ENCODE assay signal across 34 cellular contexts in the genomic region with DNA sequence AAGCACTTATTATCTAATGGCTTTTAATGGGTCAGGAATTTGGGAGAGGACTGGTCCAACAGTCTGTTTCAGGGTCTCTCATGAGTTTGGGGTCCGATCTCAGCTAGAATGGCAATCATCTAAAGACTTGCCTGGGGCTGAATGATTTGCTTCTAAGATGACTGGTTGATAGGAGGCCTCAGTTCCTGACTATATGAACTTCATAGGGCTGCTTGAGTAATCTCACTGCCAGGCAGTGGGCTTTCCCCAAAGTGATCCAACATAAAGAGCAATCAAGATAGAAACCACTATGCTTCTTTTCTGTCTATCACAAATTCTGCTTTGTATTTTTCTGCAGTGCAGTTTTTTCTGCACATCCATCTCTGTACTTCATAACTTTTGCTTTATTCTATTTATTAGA.
"Had no signal": no experiment of that assay in that cellular context is flagged by ENCODE, and none has a peak within 500 bp of the region (broad histone marks: within the 10 kb centered on the region; RNA-seq: fewer than 3 reads in every experiment).

No MANE protein-coding gene starts in this region.

- H3K27me3 Mint-ChIP-seq: activated naive CD4-positive, alpha-beta T cell treated with anti-CD3 and anti-CD28 coated beads, Interleukin-2, amount 10 ng/mL, durations not matched to agents 7 days and 5 days; activated naive CD8-positive, alpha-beta T cell; activated naive CD8-positive, alpha-beta T cell treated with anti-CD3 and anti-CD28 coated beads for 36 hours; activated naive CD8-positive, alpha-beta T cell treated with anti-CD3 and anti-CD28 coated beads, Interleukin-2, amount 10 ng/mL, durations not matched to agents 7 days and 5 days; activated naive CD8-positive, alpha-beta T cell treated with anti-CD3 and anti-CD28 coated beads, Interleukin-2, amount 50 U/mL, for 24 hours; activated T-cell treated with anti-CD3 and anti-CD28 coated beads, Interleukin-2, amount 50 U/mL, for 24 hours; brain; central memory CD8-positive, alpha-beta T cell had no signal

- H3K9me3 Mint-ChIP-seq: activated naive CD4-positive, alpha-beta T cell treated with anti-CD3 and anti-CD28 coated beads, Interleukin-2, amount 10 ng/mL, durations not matched to agents 7 days and 5 days; activated naive CD4-positive, alpha-beta T cell treated with anti-CD3 and anti-CD28 coated beads, Interleukin-2, amount 50 U/mL, for 72 hours; activated naive CD8-positive, alpha-beta T cell treated with anti-CD3 and anti-CD28 coated beads for 36 hours; activated naive CD8-positive, alpha-beta T cell treated with anti-CD3 and anti-CD28 coated beads, Interleukin-2, amount 10 ng/mL, durations not matched to agents 7 days and 5 days; activated T-cell treated with anti-CD3 and anti-CD28 coated beads, Interleukin-2, amount 50 U/mL, for 24 hours; activated T-cell treated with anti-CD3 and anti-CD28 coated beads, Interleukin-2, amount 50 U/mL, for 4 hours; activated T-cell treated with anti-CD3 and anti-CD28 coated beads, Interleukin-2, amount 50 U/mL, for 72 hours; activated T-helper 1 cell treated with anti-CD3 and anti-CD28 coated beads, Interleukin-12 subunit alpha, Interleukin-12 subunit beta, Interleukin-2, Interleukin-4 antibody, amounts not matched to agents 30 ng/mL and 10 ng/mL and 1 ng/mL, durations not matched to agents 14 hours and 24 hours and 36 hours; activated T-helper 2 cell treated with anti-CD3 and anti-CD28 coated beads, Interferon-gamma antibody, Interleukin-2, Interleukin-4, amounts not matched to agents 10 μg/mL and 5 μg/mL and 100 μg/mL, durations not matched to agents 14 hours and 24 hours and 36 hours; brain had no signal

- H3K4me1 Mint-ChIP-seq: activated naive CD4-positive, alpha-beta T cell treated with anti-CD3 and anti-CD28 coated beads, Interleukin-2, amount 10 ng/mL, durations not matched to agents 7 days and 5 days; activated naive CD4-positive, alpha-beta T cell treated with anti-CD3 and anti-CD28 coated beads, Interleukin-2, amount 50 U/mL, for 24 hours; activated naive CD8-positive, alpha-beta T cell treated with anti-CD3 and anti-CD28 coated beads for 36 hours; activated naive CD8-positive, alpha-beta T cell treated with anti-CD3 and anti-CD28 coated beads, Interleukin-2, amount 10 ng/mL, durations not matched to agents 7 days and 5 days; activated naive CD8-positive, alpha-beta T cell treated with anti-CD3 and anti-CD28 coated beads, Interleukin-2, amount 50 U/mL, for 24 hours; brain; central memory CD8-positive, alpha-beta T cell had no signal

- ATAC-seq: activated naive CD4-positive, alpha-beta T cell treated with anti-CD3 and anti-CD28 coated beads, Interleukin-2, amount 50 U/mL, for 72 hours; activated naive CD8-positive, alpha-beta T cell treated with anti-CD3 and anti-CD28 coated beads, Interleukin-2, amount 50 U/mL, for 24 hours; activated T-cell treated with anti-CD3 and anti-CD28 coated beads, Interleukin-2, amount 50 U/mL, for 4 hours; body of pancreas had no signal

- H3K4me3 Mint-ChIP-seq: activated naive CD4-positive, alpha-beta T cell treated with anti-CD3 and anti-CD28 coated beads for 36 hours; activated naive CD4-positive, alpha-beta T cell treated with anti-CD3 and anti-CD28 coated beads, Interleukin-2, amount 10 ng/mL, durations not matched to agents 7 days and 5 days; activated naive CD4-positive, alpha-beta T cell treated with anti-CD3 and anti-CD28 coated beads, Interleukin-2, amount 50 U/mL, for 24 hours; activated naive CD8-positive, alpha-beta T cell; activated naive CD8-positive, alpha-beta T cell treated with anti-CD3 and anti-CD28 coated beads for 36 hours; activated naive CD8-positive, alpha-beta T cell treated with anti-CD3 and anti-CD28 coated beads, Interleukin-2, amount 10 ng/mL, durations not matched to agents 7 days and 5 days; activated naive CD8-positive, alpha-beta T cell treated with anti-CD3 and anti-CD28 coated beads, Interleukin-2, amount 50 U/mL, for 24 hours; activated T-cell treated with anti-CD3 and anti-CD28 coated beads, Interleukin-2, amount 50 U/mL, for 24 hours; activated T-cell treated with anti-CD3 and anti-CD28 coated beads, Interleukin-2, amount 50 U/mL, for 4 hours; activated T-cell treated with anti-CD3 and anti-CD28 coated beads, Interleukin-2, amount 50 U/mL, for 72 hours; activated T-helper 1 cell treated with anti-CD3 and anti-CD28 coated beads, Interleukin-12 subunit alpha, Interleukin-12 subunit beta, Interleukin-2, Interleukin-4 antibody, amounts not matched to agents 30 ng/mL and 10 ng/mL and 1 ng/mL, durations not matched to agents 14 hours and 24 hours and 36 hours; brain; central memory CD8-positive, alpha-beta T cell had no signal

- H3K36me3 Mint-ChIP-seq: activated naive CD4-positive, alpha-beta T cell treated with anti-CD3 and anti-CD28 coated beads, Interleukin-2, amount 10 ng/mL, durations not matched to agents 7 days and 5 days; activated naive CD4-positive, alpha-beta T cell treated with anti-CD3 and anti-CD28 coated beads, Interleukin-2, amount 50 U/mL, for 24 hours; activated naive CD4-positive, alpha-beta T cell treated with anti-CD3 and anti-CD28 coated beads, Interleukin-2, amount 50 U/mL, for 72 hours; activated naive CD8-positive, alpha-beta T cell; activated naive CD8-positive, alpha-beta T cell treated with anti-CD3 and anti-CD28 coated beads for 36 hours; activated naive CD8-positive, alpha-beta T cell treated with anti-CD3 and anti-CD28 coated beads, Interleukin-2, amount 10 ng/mL, durations not matched to agents 7 days and 5 days; brain had no signal

- H3K27ac Mint-ChIP-seq: activated naive CD4-positive, alpha-beta T cell treated with anti-CD3 and anti-CD28 coated beads for 36 hours; activated naive CD4-positive, alpha-beta T cell treated with anti-CD3 and anti-CD28 coated beads, Interleukin-2, amount 10 ng/mL, durations not matched to agents 7 days and 5 days; activated naive CD4-positive, alpha-beta T cell treated with anti-CD3 and anti-CD28 coated beads, Interleukin-2, amount 50 U/mL, for 24 hours; activated naive CD4-positive, alpha-beta T cell treated with anti-CD3 and anti-CD28 coated beads, Interleukin-2, amount 50 U/mL, for 72 hours; activated naive CD8-positive, alpha-beta T cell; activated naive CD8-positive, alpha-beta T cell treated with anti-CD3 and anti-CD28 coated beads for 36 hours; activated naive CD8-positive, alpha-beta T cell treated with anti-CD3 and anti-CD28 coated beads, Interleukin-2, amount 10 ng/mL, durations not matched to agents 7 days and 5 days; activated naive CD8-positive, alpha-beta T cell treated with anti-CD3 and anti-CD28 coated beads, Interleukin-2, amount 50 U/mL, for 24 hours; activated T-cell treated with anti-CD3 and anti-CD28 coated beads, Interleukin-2, amount 50 U/mL, for 24 hours; activated T-cell treated with anti-CD3 and anti-CD28 coated beads, Interleukin-2, amount 50 U/mL, for 72 hours; activated T-helper 2 cell treated with anti-CD3 and anti-CD28 coated beads, Interferon-gamma antibody, Interleukin-2, Interleukin-4, amounts not matched to agents 10 μg/mL and 5 μg/mL and 100 μg/mL, durations not matched to agents 14 hours and 24 hours and 36 hours; brain had no signal

- DNase-seq: activated effector memory CD4-positive, alpha-beta T cell treated with anti-CD3 and anti-CD28 coated beads, Interleukin-2, amount 50 U/mL, for 16 hours; activated effector memory CD4-positive, alpha-beta T cell treated with Interleukin-2 at 50 U/mL for 16 hours; activated gamma-delta T cell; activated gamma-delta T cell treated with Interleukin-2 at 50 U/mL for 16 hours; activated naive CD4-positive, alpha-beta T cell; activated naive CD4-positive, alpha-beta T cell treated with anti-CD3 and anti-CD28 coated beads for 36 hours; activated naive CD4-positive, alpha-beta T cell treated with anti-CD3 and anti-CD28 coated beads, Interleukin-2, amount 10 ng/mL, durations not matched to agents 7 days and 5 days; activated naive CD4-positive, alpha-beta T cell treated with anti-CD3 and anti-CD28 coated beads, Interleukin-2, amount 50 U/mL, for 16 hours; activated naive CD4-positive, alpha-beta T cell treated with Interleukin-2 at 50 U/mL for 16 hours; activated naive CD8-positive, alpha-beta T cell treated with anti-CD3 and anti-CD28 coated beads for 36 hours; activated naive CD8-positive, alpha-beta T cell treated with anti-CD3 and anti-CD28 coated beads, Interleukin-2, amount 10 ng/mL, durations not matched to agents 7 days and 5 days; activated naive CD8-positive, alpha-beta T cell treated with anti-CD3 and anti-CD28 coated beads, Interleukin-2, amount 50 U/mL, for 24 hours; activated T-cell treated with anti-CD3 and anti-CD28 coated beads, Interleukin-2, amount 50 U/mL, for 1 hour; activated T-cell treated with anti-CD3 and anti-CD28 coated beads, Interleukin-2, amount 50 U/mL, for 24 hours; activated T-cell treated with anti-CD3 and anti-CD28 coated beads, Interleukin-2, amount 50 U/mL, for 4 hours; activated T-cell treated with anti-CD3 and anti-CD28 coated beads, Interleukin-2, amount 50 U/mL, for 48 hours; activated T-cell treated with anti-CD3 and anti-CD28 coated beads, Interleukin-2, amount 50 U/mL, for 72 hours; adrenal gland; amniotic stem cell; amygdala; anterior cingulate cortex; aorta; body of pancreas; brain microvascular endothelial cell; caudate nucleus; central memory CD4-positive, alpha-beta T cell; cerebellar nuclear complex had no signal
